In the genomic region with DNA sequence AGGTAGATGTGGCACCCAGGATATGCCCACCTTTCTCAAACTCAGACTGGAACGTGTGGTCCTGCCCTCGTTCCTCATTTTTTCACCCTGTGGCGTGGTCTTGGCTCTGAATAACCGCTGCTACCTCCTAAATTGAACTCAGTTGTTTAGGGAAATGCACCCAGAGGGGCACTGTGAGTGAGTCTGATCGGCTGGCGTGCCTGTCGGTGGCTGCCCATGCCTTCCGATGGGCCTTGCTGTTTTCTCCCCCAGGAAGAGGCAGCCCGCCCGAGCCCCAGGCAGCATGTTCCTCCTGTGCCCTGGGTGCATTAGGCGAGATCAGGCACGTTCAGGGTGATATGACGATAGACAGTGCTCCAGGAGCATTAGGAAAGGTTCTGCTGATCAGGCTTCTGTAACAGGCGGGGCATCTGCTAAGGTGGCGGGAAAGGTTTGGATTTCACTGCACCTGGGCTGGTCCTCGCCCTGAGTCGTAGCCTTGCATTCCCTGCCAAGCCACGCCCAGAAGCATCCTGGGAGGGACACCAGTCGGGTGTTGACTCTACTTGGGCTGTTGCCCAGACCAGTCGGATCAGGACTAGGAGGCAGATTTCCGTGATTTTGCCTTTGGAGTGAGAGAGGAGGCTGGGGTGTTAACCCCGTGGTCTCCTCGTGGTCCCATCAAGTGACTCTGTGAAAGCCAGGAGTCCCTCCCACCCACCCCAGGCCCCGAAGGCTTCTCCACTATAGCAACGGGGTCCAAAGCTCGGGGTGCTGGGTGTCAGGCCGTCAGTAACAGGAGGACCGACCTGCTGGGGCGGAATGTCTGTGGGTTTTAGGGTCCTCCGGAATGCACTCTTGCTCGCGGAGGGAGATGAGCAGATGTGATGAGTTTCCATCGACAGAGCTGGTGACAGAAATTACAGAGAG, we compare ENCODE assay signal across 8 cellular contexts.
DNase-seq lines count a peak whose midpoint lies in the region; ATAC-seq and TF ChIP-seq lines count a peak whose summit lies in the region.

No MANE protein-coding gene starts in this region.

- intact Hi-C loops in colonic mucosa (cut with DNase I) = no loop called here

- no peak for TF ChIP-seq CTCF in colonic mucosa (IDR thresholded peaks at IDR 0.05)

- DNase-seq in DMS 273 (lab: John Stamatoyannopoulos, UW; ENCODE audit: unreplicated experiment) (peak; percentile 83), NCI-H2171 (lab: John Stamatoyannopoulos, UW) (peak; percentile 83), colonic mucosa (peak; percentile 97), myocyte (ENCODE audit: low read depth) (peak; percentile 57), T-helper 9 cell (no peak)

- H3K4me1 ChIP-seq in colonic mucosa = peaks cover 5% of the 10 kb centered on the region

- H3K27ac ChIP-seq in colonic mucosa = no peak overlapping the region

- no peaks in the 10 kb centered on the region for H3K9me3 ChIP-seq in colonic mucosa

- H3K27me3 ChIP-seq in colonic mucosa = no peaks in the 10 kb centered on the region

- no peak overlapping the region for H3K4me3 ChIP-seq in colonic mucosa

- H3K36me3 ChIP-seq in colonic mucosa = no peaks in the 10 kb centered on the region

- peak overlapping the region in 1 of 2 donors; percentile 14 for H3K9ac ChIP-seq in colonic mucosa (ENCODE audit: low read depth in 2 of 2, low read length in 2 of 2)

- no peak for ATAC-seq in HG02759 (IDR thresholded peaks at IDR 0.05; ENCODE audit: unreplicated experiment)
- ATAC-seq in HG02798 (IDR thresholded peaks at IDR 0.05; ENCODE audit: poor library complexity, unreplicated experiment) = no peak
- ATAC-seq in HG03342 (IDR thresholded peaks at IDR 0.05; ENCODE audit: unreplicated experiment) = no peak
